20 cellular contexts compared by ENCODE assay signal in the genomic region with DNA sequence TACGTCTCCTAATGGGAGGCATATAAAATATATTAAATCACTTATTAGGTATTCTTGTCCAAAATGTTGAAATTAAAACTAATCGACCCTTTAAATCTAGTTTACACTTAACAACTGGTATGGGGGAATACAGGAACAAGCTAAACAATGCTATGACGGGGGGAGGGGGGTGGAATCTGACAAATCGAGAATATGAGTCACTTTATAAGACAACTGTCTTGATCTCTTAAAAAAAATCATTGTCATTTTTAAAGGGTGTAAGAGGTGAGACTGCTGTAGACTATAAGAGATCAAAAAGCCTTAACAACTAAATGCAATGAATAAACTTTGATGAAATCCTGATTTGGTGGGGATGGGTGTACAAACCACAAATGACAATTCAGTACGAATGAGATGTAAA. TPM values are rescaled to one million over a fixed set of nuclear protein-coding genes. Genes with fewer than 3 reads are reported as not detected.
DNase-seq lines count a peak whose midpoint lies in the region; ATAC-seq and TF ChIP-seq lines count a peak whose summit lies in the region.
"Had no signal": no experiment of that assay in that cellular context is flagged by ENCODE, and none has a peak within 500 bp of the region (broad histone marks: within the 10 kb centered on the region; RNA-seq: fewer than 3 reads in every experiment).

No MANE protein-coding gene starts in this region.

- H3K9me2 ChIP-seq in PC-9 (ENCODE audit: insufficient read depth): no peaks in the 10 kb centered on the region

- no peak for DNase-seq in activated naive CD4-positive, alpha-beta T cell treated with anti-CD3 and anti-CD28 coated beads, Interleukin-2, amount 50 U/mL, for 72 hours (ENCODE audit: low spot score in 2 of 2)
- DNase-seq in activated naive CD4-positive, alpha-beta T cell treated with Interleukin-2 at 50 U/mL for 16 hours: no peak
- DNase-seq in PC-9 (peak in 1 of 2 experiments; percentile 57), chondrocyte (ENCODE audit: low spot score) (no peak), 8988T (no peak), right atrium auricular region (ENCODE audit: low spot score) (no peak)
- DNase-seq in stimulated activated CD4-positive, alpha-beta T cell treated with anti-CD3 and anti-CD28 coated beads, TNF-alpha, amount 100 ng/mL, for 24 hours (ENCODE audit: low read depth in 3 of 3): peak in 2 of 3 experiments; percentile 19
- DNase-seq: activated B cell treated with CpG ODN at 0.5 μM for 24 hours, dorsolateral prefrontal cortex, heart right ventricle, KBM-7, left cardiac atrium, NCI-H146, NCI-H524, occipital lobe, RPMI8226, T-helper 9 cell had no signal

- intact Hi-C loops in PC-9 (cut with micrococcal nuclease; ENCODE audit: unreplicated experiment): no loop called here

- ATAC-seq in activated naive CD4-positive, alpha-beta T cell treated with anti-CD3 and anti-CD28 coated beads, Interleukin-2, amount 50 U/mL, for 72 hours: peak; percentile 41 to 63
- ATAC-seq: left cardiac atrium; stimulated activated effector memory CD8-positive, alpha-beta T cell treated with anti-CD3 and anti-CD28 coated beads, Interleukin-12 subunit alpha, Interleukin-12 subunit beta, amount 100 ng/mL, for 72 hours had no signal

- POLR2A ChIA-PET in PC-9 (lab: Charles Lee; ENCODE audit: unreplicated experiment): interaction anchor here (0.6 kb wide), 1 partner anchor 145 kb away, joined by 4 read pairs; no protein-coding TSS in a partner anchor

- peaks cover 2 to 27% of the 10 kb centered on the region in 2 donors for H3K36me3 Mint-ChIP-seq in activated naive CD4-positive, alpha-beta T cell treated with anti-CD3 and anti-CD28 coated beads, Interleukin-2, amount 50 U/mL, for 72 hours
- H3K36me3 Mint-ChIP-seq in chondrocyte (ENCODE audit: low read depth): no peaks in the 10 kb centered on the region

- no TSS peak for BruUV-seq in PC-9 (replicated peaks; lab: Mats Ljungman, UMichigan)

- H3K27ac ChIP-seq in PC-9 (peak overlapping the region; percentile 1; the same call in 1 of the 2 replicates), right atrium auricular region (no peak overlapping the region)
- H3K27ac ChIP-seq: dorsolateral prefrontal cortex, thoracic aorta had no signal

- H3K27me3 ChIP-seq in PC-9 (ENCODE audit: insufficient read depth, low read depth): no peaks in the 10 kb centered on the region
- no peaks in the 10 kb centered on the region for H3K27me3 ChIP-seq in right atrium auricular region
- H3K27me3 ChIP-seq: dorsolateral prefrontal cortex, heart right ventricle had no signal

- H3K79me2 ChIP-seq in PC-9 (ENCODE audit: low read depth): peaks cover 97% of the 10 kb centered on the region

- H3K4me1 ChIP-seq in PC-9 (replicated peaks; ENCODE audit: insufficient read depth) (peaks cover 38% of the 10 kb centered on the region), right atrium auricular region (peaks cover 0 to 59% of the 10 kb centered on the region in 2 donors)

- no peak overlapping the region for H2AFZ ChIP-seq in PC-9

- H3K4me2 ChIP-seq in PC-9: peak overlapping the region; percentile 35

- H3K27me3 Mint-ChIP-seq in chondrocyte (ENCODE audit: low read depth): no peaks in the 10 kb centered on the region
- H3K27me3 Mint-ChIP-seq: activated B cell treated with CpG ODN at 0.5 μM for 24 hours; central memory CD8-positive, alpha-beta T cell had no signal

- H3K36me3 ChIP-seq in PC-9 (ENCODE audit: low read depth): 0 out of 2 replicates have a peak, but pooled peaks cover 4% of the 10 kb centered on the region
- H3K36me3 ChIP-seq in right atrium auricular region: no peaks in the 10 kb centered on the region
- H3K36me3 ChIP-seq: thoracic aorta had no signal

- peaks cover 0 to 5% of the 10 kb centered on the region in 2 donors for H3K9me3 Mint-ChIP-seq in activated naive CD4-positive, alpha-beta T cell treated with anti-CD3 and anti-CD28 coated beads, Interleukin-2, amount 50 U/mL, for 72 hours
- no peaks in the 10 kb centered on the region for H3K9me3 Mint-ChIP-seq in chondrocyte (ENCODE audit: low read depth)
- H3K9me3 Mint-ChIP-seq: activated B cell treated with CpG ODN at 0.5 μM for 24 hours; central memory CD8-positive, alpha-beta T cell; stimulated activated effector memory CD8-positive, alpha-beta T cell treated with anti-CD3 and anti-CD28 coated beads, Interleukin-12 subunit alpha, Interleukin-12 subunit beta, amount 100 ng/mL, for 72 hours had no signal

- peaks cover 40% of the 10 kb centered on the region for H4K20me1 ChIP-seq in PC-9 (ENCODE audit: insufficient read depth)

- H3K4me3 Mint-ChIP-seq in chondrocyte (ENCODE audit: unreplicated experiment): no peak overlapping the region
- H3K4me3 Mint-ChIP-seq: activated B cell treated with CpG ODN at 0.5 μM for 24 hours; central memory CD8-positive, alpha-beta T cell; stimulated activated effector memory CD8-positive, alpha-beta T cell treated with anti-CD3 and anti-CD28 coated beads, Interleukin-12 subunit alpha, Interleukin-12 subunit beta, amount 100 ng/mL, for 72 hours had no signal

- peaks cover 14% of the 10 kb centered on the region for H3F3A ChIP-seq in PC-9 (ENCODE audit: insufficient read depth, low read depth)

- H3K4me3 ChIP-seq in PC-9: no peak overlapping the region
- no peak overlapping the region for H3K4me3 ChIP-seq in right atrium auricular region
- H3K4me3 ChIP-seq: dorsolateral prefrontal cortex, heart right ventricle, thoracic aorta had no signal

- H3K9me3 ChIP-seq in PC-9 (ENCODE audit: insufficient read depth, low read depth) (peaks cover 3% of the 10 kb centered on the region; the same call in 1 of the 2 replicates), right atrium auricular region (no peaks in the 10 kb centered on the region)
- H3K9me3 ChIP-seq: heart right ventricle, thoracic aorta had no signal

- CTCF ChIA-PET in PC-9 (lab: Charles Lee): no interaction called here

- peaks cover 71% of the 10 kb centered on the region for H3K4me1 Mint-ChIP-seq in chondrocyte (ENCODE audit: low read depth)

- TF ChIP-seq CTCF in PC-9 (conservative IDR thresholded peaks at IDR 0.05) (no peak), chondrocyte (IDR thresholded peaks at IDR 0.05) (no peak), right atrium auricular region (IDR thresholded peaks at IDR 0.05) (no peak)

- H3K27ac Mint-ChIP-seq in activated naive CD4-positive, alpha-beta T cell treated with anti-CD3 and anti-CD28 coated beads, Interleukin-2, amount 50 U/mL, for 72 hours: no peak overlapping the region
- H3K27ac Mint-ChIP-seq in chondrocyte (ENCODE audit: unreplicated experiment): peak overlapping the region; percentile 18
- H3K27ac Mint-ChIP-seq: activated B cell treated with CpG ODN at 0.5 μM for 24 hours had no signal

RNA-seq across cellular contexts. Expression of a gene that starts 6.0 kb away (rescaled TPM):
- total RNA-seq in activated naive CD4-positive, alpha-beta T cell treated with anti-CD3 and anti-CD28 coated beads, Interleukin-2, amount 50 U/mL, for 72 hours: 10 to 100 TPM; 39.5 to 45.7 TPM
- 75.9 and 81.2 TPM in 2 replicates for total RNA-seq in PC-9 (2021)
- 77.3 to 88.1 TPM (median 79.5 TPM) in 3 replicates for total RNA-seq in chondrocyte
- total RNA-seq in right atrium auricular region: 10 to 100 TPM; 20.5 to 20.8 TPM

RNA-seq across cellular contexts. Expression of a gene that starts 36.5 kb away (rescaled TPM):
- not detected for total RNA-seq in activated naive CD4-positive, alpha-beta T cell treated with anti-CD3 and anti-CD28 coated beads, Interleukin-2, amount 50 U/mL, for 72 hours
- total RNA-seq in PC-9 (2021): 5.8 and 6.1 TPM in 2 replicates
- total RNA-seq in chondrocyte: 2.6 to 5.3 TPM (median 2.7 TPM) in 3 replicates
- not detected for total RNA-seq in right atrium auricular region
- total RNA-seq: activated B cell treated with CpG ODN at 0.5 μM for 24 hours, heart right ventricle, left cardiac atrium, occipital lobe, thoracic aorta had no signal

Comparison
In these comparisons a context has a peak if more than half of its experiments do, and no peak if none do; other contexts are left out.
1. DNase-seq: peak in stimulated activated CD4-positive, alpha-beta T cell treated with anti-CD3 and anti-CD28 coated beads, TNF-alpha, amount 100 ng/mL, for 24 hours (2 of 3); none in activated naive CD4-positive, alpha-beta T cell treated with anti-CD3 and anti-CD28 coated beads, Interleukin-2, amount 50 U/mL, for 72 hours (0 of 2), activated naive CD4-positive, alpha-beta T cell treated with Interleukin-2 at 50 U/mL for 16 hours (single experiment), chondrocyte (single experiment), 8988T (single experiment) and right atrium auricular region (single experiment).